ENCODE assay signal across 20 cellular contexts in genomic region chr11:57244911-57245310, GRCh38. TPM values are rescaled to one million over a fixed set of nuclear protein-coding genes. Genes with fewer than 3 reads are reported as not detected.
DNase-seq lines count a peak whose midpoint lies in the region; ATAC-seq, FAIRE-seq and TF ChIP-seq lines count a peak whose summit lies in the region.
"Had no signal": no experiment of that assay in that cellular context is flagged by ENCODE, and none has a peak within 500 bp of the region (broad histone marks: within the 10 kb centered on the region; RNA-seq: fewer than 3 reads in every experiment).

No MANE protein-coding gene starts in this region.

- H3K27me3 Mint-ChIP-seq in neural progenitor cell (ENCODE audit: insufficient read depth, low read depth) = peaks cover 7% of the 10 kb centered on the region
- peaks cover 7% of the 10 kb centered on the region for H3K27me3 Mint-ChIP-seq in activated T-helper 17 cell treated with anti-CD3 and anti-CD28 coated beads, Interleukin-2, amount 50 U/mL, for 72 hours

- H3K4ac ChIP-seq in mesenchymal stem cell (ENCODE audit: low read depth in 1 of 2, low read length in 2 of 2) = no peak overlapping the region

- H3K9me3 ChIP-seq in Loucy (ENCODE audit: insufficient read depth, low read depth, low read length) = no peaks in the 10 kb centered on the region
- no peaks in the 10 kb centered on the region for H3K9me3 ChIP-seq in endothelial cell of umbilical vein (replicated peaks; ENCODE audit: control insufficient read depth, insufficient read depth, low read length)
- H3K9me3 ChIP-seq in neural progenitor cell (ENCODE audit: low read depth) = no peaks in the 10 kb centered on the region
- no peaks in the 10 kb centered on the region for H3K9me3 ChIP-seq in mesenchymal stem cell (ENCODE audit: control insufficient read depth, low read length)

- H3K4me1 Mint-ChIP-seq in neural progenitor cell = peaks cover 33% of the 10 kb centered on the region
- H3K4me1 Mint-ChIP-seq in activated T-helper 17 cell treated with anti-CD3 and anti-CD28 coated beads, Interleukin-2, amount 50 U/mL, for 72 hours = peaks cover 4% of the 10 kb centered on the region

- no peaks in the 10 kb centered on the region for H3K79me2 ChIP-seq in Loucy (ENCODE audit: insufficient read depth, low read length)
- no peaks in the 10 kb centered on the region for H3K79me2 ChIP-seq in endothelial cell of umbilical vein (ENCODE audit: control insufficient read depth, insufficient read depth, low read length)
- H3K79me2 ChIP-seq in neural progenitor cell (ENCODE audit: low read depth) = no peaks in the 10 kb centered on the region

- no peak overlapping the region for H2BK15ac ChIP-seq in mesenchymal stem cell (ENCODE audit: low read depth, poor library complexity, severe bottlenecking)

- CTCF ChIA-PET in endothelial cell of umbilical vein (lab: Charles Lee) = no interaction called here

- H4K91ac ChIP-seq in mesenchymal stem cell (ENCODE audit: low read length) = no peak overlapping the region

- H3K9me3 Mint-ChIP-seq in neural progenitor cell = peaks cover 4% of the 10 kb centered on the region
- no peaks in the 10 kb centered on the region for H3K9me3 Mint-ChIP-seq in activated T-helper 17 cell treated with anti-CD3 and anti-CD28 coated beads, Interleukin-2, amount 50 U/mL, for 72 hours

- no peak overlapping the region for H3K4me3 Mint-ChIP-seq in neural progenitor cell
- H3K4me3 Mint-ChIP-seq in activated T-helper 17 cell treated with anti-CD3 and anti-CD28 coated beads, Interleukin-2, amount 50 U/mL, for 72 hours = no peak overlapping the region

- DNase-seq in Right ventricle myocardium superior (peak; percentile 40), left cardiac atrium (no peak), endothelial cell of umbilical vein (ENCODE audit: low read depth, low spot score) (peak; percentile 12), neural progenitor cell (ENCODE audit: low spot score) (no peak), mesenchymal stem cell (no peak), DMS53 (lab: John Stamatoyannopoulos, UW) (no peak)
- DNase-seq: COR-L47, DMS153, EL, KG1, NCI-H1436, NCI-H2081, NCI-H510A, NCI-H774 had no signal

- no peaks in the 10 kb centered on the region for H3K36me3 ChIP-seq in Loucy (ENCODE audit: insufficient read depth, low read length)
- H3K36me3 ChIP-seq in endothelial cell of umbilical vein (ENCODE audit: control insufficient read depth in 2 of 2, extremely low read depth in 1 of 2, insufficient read depth in 2 of 2, low read length in 2 of 2) = no peaks in the 10 kb centered on the region
- no peaks in the 10 kb centered on the region for H3K36me3 ChIP-seq in neural progenitor cell
- no peaks in the 10 kb centered on the region for H3K36me3 ChIP-seq in mesenchymal stem cell (ENCODE audit: control insufficient read depth in 1 of 2, insufficient read depth in 2 of 2, low read depth in 1 of 2, low read length in 2 of 2)

- no peak overlapping the region for H3K18ac ChIP-seq in mesenchymal stem cell (ENCODE audit: low read depth in 1 of 2, low read length in 2 of 2)

- H3K4me1 ChIP-seq in Loucy (ENCODE audit: insufficient read depth, low read length, poor library complexity, severe bottlenecking) = peaks cover 7% of the 10 kb centered on the region
- peaks cover 6% of the 10 kb centered on the region for H3K4me1 ChIP-seq in endothelial cell of umbilical vein (ENCODE audit: control insufficient read depth, extremely low read depth, insufficient read depth, low read length)
- H3K4me1 ChIP-seq in neural progenitor cell = peaks cover 26% of the 10 kb centered on the region
- H3K4me1 ChIP-seq in mesenchymal stem cell (ENCODE audit: control insufficient read depth, insufficient read depth, low read depth, low read length) = no peaks in the 10 kb centered on the region

- no TSS peak for BruUV-seq in endothelial cell of umbilical vein (replicated peaks; lab: Mats Ljungman, UMichigan)

- peak overlapping the region; percentile 82 for H3K27ac Mint-ChIP-seq in neural progenitor cell
- H3K27ac Mint-ChIP-seq in activated T-helper 17 cell treated with anti-CD3 and anti-CD28 coated beads, Interleukin-2, amount 50 U/mL, for 72 hours = no peak overlapping the region

- H3K23ac ChIP-seq in mesenchymal stem cell (ENCODE audit: low read length in 2 of 2) = no peak overlapping the region

- no peaks in the 10 kb centered on the region for H3F3A ChIP-seq in Loucy (ENCODE audit: low read depth)
- peaks cover 6% of the 10 kb centered on the region for H3F3A ChIP-seq in neural progenitor cell (ENCODE audit: low read depth)

- POLR2A ChIA-PET in endothelial cell of umbilical vein (lab: Charles Lee) = no interaction called here

- intact Hi-C loops in Right ventricle myocardium superior (cut with DNase I) = loop anchor here (5.0 kb wide), 3 partner anchors 38 to 128 kb away; no protein-coding TSS in a partner anchor
- intact Hi-C loops in left cardiac atrium (cut with DNase I) = loop anchor here (5.0 to 10.0 kb wide), 2 partner anchors 50 to 403 kb away; no protein-coding TSS in a partner anchor
- intact Hi-C loops in endothelial cell of umbilical vein (cut with micrococcal nuclease) = no loop called here

- H3K27ac ChIP-seq in endothelial cell of umbilical vein (ENCODE audit: insufficient read depth, low read depth, low read length) = no peak overlapping the region
- H3K27ac ChIP-seq in neural progenitor cell = no peak overlapping the region
- H3K27ac ChIP-seq in mesenchymal stem cell (ENCODE audit: low read length, poor library complexity, severe bottlenecking) = no peak overlapping the region

- H2AFZ ChIP-seq in Loucy (ENCODE audit: low read length) (peak overlapping the region; percentile 92), endothelial cell of umbilical vein (ENCODE audit: low read depth, low read length) (no peak overlapping the region), neural progenitor cell (replicated peaks) (no peak overlapping the region), mesenchymal stem cell (ENCODE audit: low read depth, low read length) (no peak overlapping the region)

- dilution Hi-C loops in endothelial cell of umbilical vein (cut with MboI; ENCODE audit: extremely low pct_ligation_motif_present, low sequenced_read_pairs) = no loop called here

- WGBS in mesenchymal stem cell = 78% methylated on average over 1 of the region's 3 CpGs

- H4K20me1 ChIP-seq in Loucy (ENCODE audit: insufficient read depth, low read length, poor library complexity, severe bottlenecking) = no peaks in the 10 kb centered on the region
- H4K20me1 ChIP-seq in endothelial cell of umbilical vein (replicated peaks; ENCODE audit: control insufficient read depth, extremely low read depth, insufficient read depth, low read length) = no peaks in the 10 kb centered on the region
- no peaks in the 10 kb centered on the region for H4K20me1 ChIP-seq in neural progenitor cell (ENCODE audit: low read depth)

- H3K9ac ChIP-seq in Loucy (ENCODE audit: low read depth, low read length, poor library complexity, severe bottlenecking) (no peak overlapping the region), endothelial cell of umbilical vein (replicated peaks; ENCODE audit: extremely low read depth, insufficient read depth, low read length) (no peak overlapping the region), neural progenitor cell (no peak overlapping the region), mesenchymal stem cell (ENCODE audit: low read length) (no peak overlapping the region)

- TF ChIP-seq POLR2A in endothelial cell of umbilical vein (IDR thresholded peaks at IDR 0.05; ENCODE audit: low read depth, low read length) = no peak

- H2BK5ac ChIP-seq in mesenchymal stem cell (ENCODE audit: low read depth, low read length, poor library complexity, severe bottlenecking) = no peak overlapping the region

- ATAC-seq in Right ventricle myocardium superior (ENCODE audit: poor library complexity) (no peak), left cardiac atrium (no peak)
- no peak for ATAC-seq in activated T-helper 17 cell treated with anti-CD3 and anti-CD28 coated beads, Interleukin-2, amount 50 U/mL, for 72 hours (replicated peaks)
- ATAC-seq: Panc1 had no signal

- no peaks in the 10 kb centered on the region for H3K36me3 Mint-ChIP-seq in neural progenitor cell
- no peaks in the 10 kb centered on the region for H3K36me3 Mint-ChIP-seq in activated T-helper 17 cell treated with anti-CD3 and anti-CD28 coated beads, Interleukin-2, amount 50 U/mL, for 72 hours (ENCODE audit: low read depth)

- no peaks in the 10 kb centered on the region for H3K9me1 ChIP-seq in endothelial cell of umbilical vein (replicated peaks; ENCODE audit: control insufficient read depth, extremely low read depth, insufficient read depth, low read length)

- H3K79me1 ChIP-seq in mesenchymal stem cell (replicated peaks; ENCODE audit: low read length, poor library complexity, severe bottlenecking) = no peaks in the 10 kb centered on the region

- H3K27me3 ChIP-seq in Loucy (ENCODE audit: insufficient read depth, low read length, poor library complexity, severe bottlenecking) = no peaks in the 10 kb centered on the region
- H3K27me3 ChIP-seq in endothelial cell of umbilical vein (ENCODE audit: control insufficient read depth in 2 of 2, insufficient read depth in 2 of 2, low read length in 2 of 2) = peaks cover 0 to 1% of the 10 kb centered on the region in 2 experiments
- H3K27me3 ChIP-seq in neural progenitor cell = no peaks in the 10 kb centered on the region
- peaks cover 20 to 30% of the 10 kb centered on the region in 2 experiments for H3K27me3 ChIP-seq in mesenchymal stem cell (ENCODE audit: control insufficient read depth in 1 of 2, insufficient read depth in 1 of 2, low read length in 2 of 2)

- H4K8ac ChIP-seq in mesenchymal stem cell (ENCODE audit: low read length) = no peak overlapping the region

- no peak overlapping the region for H2AK5ac ChIP-seq in mesenchymal stem cell (ENCODE audit: low read length, severe bottlenecking)

- H2BK120ac ChIP-seq in mesenchymal stem cell (ENCODE audit: low read depth, low read length) = no peak overlapping the region

- TF ChIP-seq CTCF in Loucy (conservative IDR thresholded peaks at IDR 0.05; ENCODE audit: low read length) (no peak), endothelial cell of umbilical vein (IDR thresholded peaks at IDR 0.05; ENCODE audit: extremely low read depth in 1 of 2, insufficient read depth in 1 of 2, low read depth in 1 of 2, low read length in 2 of 2) (no peak), neural progenitor cell (IDR thresholded peaks at IDR 0.05) (no peak)

- no peak for FAIRE-seq in endothelial cell of umbilical vein (lab: Jason Lieb, UNC)
- FAIRE-seq: A204.1, H1 had no signal

- no peak overlapping the region for H3K14ac ChIP-seq in mesenchymal stem cell (ENCODE audit: low read length in 2 of 2)

- no peak overlapping the region for H3K4me3 ChIP-seq in Loucy (ENCODE audit: low read length, poor library complexity, severe bottlenecking)
- no peak overlapping the region for H3K4me3 ChIP-seq in endothelial cell of umbilical vein (replicated peaks in 1 of 3; ENCODE audit: insufficient read depth in 1 of 3, low read depth in 1 of 3, low read length in 3 of 3)
- H3K4me3 ChIP-seq in neural progenitor cell = no peak overlapping the region
- no peak overlapping the region for H3K4me3 ChIP-seq in mesenchymal stem cell (ENCODE audit: insufficient read depth in 1 of 2, low read depth in 1 of 2, low read length in 2 of 2)

- H3K4me2 ChIP-seq in Loucy (ENCODE audit: low read depth, low read length, poor library complexity, severe bottlenecking) = no peak overlapping the region
- H3K4me2 ChIP-seq in endothelial cell of umbilical vein (ENCODE audit: insufficient read depth, low read length) = no peak overlapping the region
- H3K4me2 ChIP-seq in neural progenitor cell = no peak overlapping the region
- H3K4me2 ChIP-seq in mesenchymal stem cell (ENCODE audit: low read length, poor library complexity, severe bottlenecking) = no peak overlapping the region

- no peaks in the 10 kb centered on the region for H3K9me2 ChIP-seq in Loucy (replicated peaks; ENCODE audit: low read depth, low read length)

- no peak overlapping the region for H2BK12ac ChIP-seq in mesenchymal stem cell (ENCODE audit: low read length in 2 of 2)

RNA-seq across cellular contexts. Expression of gene APLNR, which starts 7.9 kb away (rescaled TPM):
- total RNA-seq in Right ventricle myocardium superior = 15.4 TPM
- 10 to 100 TPM; 20.2 to 21.6 TPM for total RNA-seq in left cardiac atrium
- total RNA-seq in endothelial cell of umbilical vein = 0.09 and 0.38 TPM in 2 replicates
- 0.03 and 0.04 TPM in 2 replicates for polyA plus RNA-seq in endothelial cell of umbilical vein
- polyA plus RNA-seq in endothelial cell of umbilical vein (2011; cell fraction: cytosol; rRNA removed) = 0.01 and 0.04 TPM in 2 replicates
- polyA plus RNA-seq in endothelial cell of umbilical vein (2011; cell fraction: nucleus; rRNA removed) = 0.09 and 0.17 TPM in 2 replicates
- 0.09 and 0.11 TPM in 2 replicates for polyA plus RNA-seq in endothelial cell of umbilical vein (2012)
- polyA minus RNA-seq in endothelial cell of umbilical vein = 0.07 TPM in 1 of 2 replicates, not detected in the other
- not detected for polyA minus RNA-seq in endothelial cell of umbilical vein (2011; cell fraction: cytosol; rRNA and poly(A)+ RNA removed)
- not detected in 2 replicates for polyA minus RNA-seq in endothelial cell of umbilical vein (2011; cell fraction: nucleus; rRNA and poly(A)+ RNA removed)
- total RNA-seq in neural progenitor cell (ENCODE audit: low replicate concordance) = 1.6 and 1.8 TPM in 2 replicates
- total RNA-seq in activated T-helper 17 cell treated with anti-CD3 and anti-CD28 coated beads, Interleukin-2, amount 50 U/mL, for 72 hours = not detected
- polyA plus RNA-seq in mesenchymal stem cell (2013, experiment 1 of 2) = not detected
- not detected for polyA plus RNA-seq in mesenchymal stem cell (2013, experiment 2 of 2)
- total RNA-seq: H1, M059J had no signal

Comparison
In these comparisons a context has a peak if more than half of its experiments do, and no peak if none do; other contexts are left out.
1. DNase-seq: peak in Right ventricle myocardium superior (single experiment) and endothelial cell of umbilical vein (single experiment); none in left cardiac atrium (single experiment), neural progenitor cell (single experiment), mesenchymal stem cell (single experiment) and DMS53 (single experiment).